1 cellular context compared by ENCODE assay signal in genomic region chr5:88824892-88825781, GRCh38.
A peak's percentile ranks its signal among the peaks of the same experiment; 100 is the strongest.
TF ChIP-seq lines count a peak whose summit lies in the region.

No MANE protein-coding gene starts in this region.

TF ChIP-seq in HEK293, 187 proteins besides CTCF, POLR2A, EP300 and RAD21 (continued from another document):
- TF ChIP-seq ZNF704 (tag by site-specific recombination; IDR thresholded peaks at IDR 0.05) (no peak), ZNF133 (tag by site-specific recombination; IDR thresholded peaks at IDR 0.05) (no peak), ZNF76 (tag by site-specific recombination; IDR thresholded peaks at IDR 0.05; ENCODE audit: borderline replicate concordance, low read depth) (no peak), ZNF596 (tag by site-specific recombination; IDR thresholded peaks at IDR 0.05) (no peak), ZBTB48 (tag by site-specific recombination; IDR thresholded peaks at IDR 0.05) (no peak), ZNF555 (tag by site-specific recombination; conservative IDR thresholded peaks at IDR 0.05) (no peak), HOXC10 (CRISPR knock-in tag; IDR thresholded peaks at IDR 0.05) (no peak), ZNF350 (tag by site-specific recombination; IDR thresholded peaks at IDR 0.05) (no peak), EGR2 (tag by site-specific recombination; IDR thresholded peaks at IDR 0.05; ENCODE audit: low read depth) (no peak), ZNF776 (tag by site-specific recombination; IDR thresholded peaks at IDR 0.05; ENCODE audit: borderline replicate concordance) (no peak), ZNF146 (tag by site-specific recombination; IDR thresholded peaks at IDR 0.05) (no peak), TCF7L2 (IDR thresholded peaks at IDR 0.05; ENCODE audit: borderline replicate concordance, low read depth, low read length) (no peak), ZSCAN30 (tag by site-specific recombination; IDR thresholded peaks at IDR 0.05) (no peak), GLI4 (tag by site-specific recombination; IDR thresholded peaks at IDR 0.05) (no peak), ZEB2 (tag by site-specific recombination; IDR thresholded peaks at IDR 0.05) (0 out of 2 replicates have a peak, but pooled peaks have one; percentile 31), KLF7 (tag by site-specific recombination; IDR thresholded peaks at IDR 0.05; ENCODE audit: borderline replicate concordance) (no peak), ZNF433 (tag by site-specific recombination; IDR thresholded peaks at IDR 0.05; ENCODE audit: low read depth) (no peak), ZNF660 (tag by site-specific recombination; IDR thresholded peaks at IDR 0.05) (peak; percentile 98), ZBTB10 (tag by site-specific recombination; IDR thresholded peaks at IDR 0.05) (no peak), BCL11B (tag by site-specific recombination; IDR thresholded peaks at IDR 0.05; ENCODE audit: low read depth) (no peak), ZNF677 (tag by site-specific recombination; IDR thresholded peaks at IDR 0.05) (no peak), ZNF777 (tag by site-specific recombination; IDR thresholded peaks at IDR 0.05; ENCODE audit: borderline replicate concordance) (no peak), ZNF174 (tag by site-specific recombination; IDR thresholded peaks at IDR 0.05) (no peak), ZNF266 (tag by site-specific recombination; IDR thresholded peaks at IDR 0.05; ENCODE audit: low read depth) (no peak), ZNF654 (tag by site-specific recombination; IDR thresholded peaks at IDR 0.05; ENCODE audit: low read depth) (no peak), ZNF426 (tag by site-specific recombination; IDR thresholded peaks at IDR 0.05) (no peak), ZBTB44 (tag by site-specific recombination; IDR thresholded peaks at IDR 0.05) (peak; percentile 57; the same call in 1 of the 2 replicates), ZNF560 (tag by site-specific recombination; IDR thresholded peaks at IDR 0.05; ENCODE audit: borderline replicate concordance) (no peak), YY2 (tag by site-specific recombination; IDR thresholded peaks at IDR 0.05) (no peak), ZNF239 (tag by site-specific recombination; IDR thresholded peaks at IDR 0.05) (no peak), ZNF645 (tag by site-specific recombination; IDR thresholded peaks at IDR 0.05) (no peak), ZNF558 (tag by site-specific recombination; IDR thresholded peaks at IDR 0.05) (no peak), WT1 (tag by site-specific recombination; IDR thresholded peaks at IDR 0.05) (no peak), SP7 (tag by site-specific recombination; IDR thresholded peaks at IDR 0.05) (no peak), KLF10 (tag by site-specific recombination; IDR thresholded peaks at IDR 0.05) (no peak), ZNF791 (tag by site-specific recombination; IDR thresholded peaks at IDR 0.05) (no peak), ZNF701 (tag by site-specific recombination; IDR thresholded peaks at IDR 0.05) (no peak), ZFP37 (tag by site-specific recombination; IDR thresholded peaks at IDR 0.05) (0 out of 2 replicates have a peak, but pooled peaks have one; percentile 18), ZNF747 (tag by site-specific recombination; IDR thresholded peaks at IDR 0.05) (no peak), HOXD13 (CRISPR knock-in tag; IDR thresholded peaks at IDR 0.05; ENCODE audit: borderline replicate concordance) (no peak), ZNF843 (tag by site-specific recombination; IDR thresholded peaks at IDR 0.05) (peak; percentile 62)
- TF ChIP-seq, protein P1, sequence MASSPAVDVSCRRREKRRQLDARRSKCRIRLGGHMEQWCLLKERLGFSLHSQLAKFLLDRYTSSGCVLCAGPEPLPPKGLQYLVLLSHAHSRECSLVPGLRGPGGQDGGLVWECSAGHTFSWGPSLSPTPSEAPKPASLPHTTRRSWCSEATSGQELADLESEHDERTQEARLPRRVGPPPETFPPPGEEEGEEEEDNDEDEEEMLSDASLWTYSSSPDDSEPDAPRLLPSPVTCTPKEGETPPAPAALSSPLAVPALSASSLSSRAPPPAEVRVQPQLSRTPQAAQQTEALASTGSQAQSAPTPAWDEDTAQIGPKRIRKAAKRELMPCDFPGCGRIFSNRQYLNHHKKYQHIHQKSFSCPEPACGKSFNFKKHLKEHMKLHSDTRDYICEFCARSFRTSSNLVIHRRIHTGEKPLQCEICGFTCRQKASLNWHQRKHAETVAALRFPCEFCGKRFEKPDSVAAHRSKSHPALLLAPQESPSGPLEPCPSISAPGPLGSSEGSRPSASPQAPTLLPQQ (tag by site-specific recombination; IDR thresholded peaks at IDR 0.05) = 0 out of 2 replicates have a peak, but pooled peaks have one; percentile 30
- TF ChIP-seq, protein P2, sequence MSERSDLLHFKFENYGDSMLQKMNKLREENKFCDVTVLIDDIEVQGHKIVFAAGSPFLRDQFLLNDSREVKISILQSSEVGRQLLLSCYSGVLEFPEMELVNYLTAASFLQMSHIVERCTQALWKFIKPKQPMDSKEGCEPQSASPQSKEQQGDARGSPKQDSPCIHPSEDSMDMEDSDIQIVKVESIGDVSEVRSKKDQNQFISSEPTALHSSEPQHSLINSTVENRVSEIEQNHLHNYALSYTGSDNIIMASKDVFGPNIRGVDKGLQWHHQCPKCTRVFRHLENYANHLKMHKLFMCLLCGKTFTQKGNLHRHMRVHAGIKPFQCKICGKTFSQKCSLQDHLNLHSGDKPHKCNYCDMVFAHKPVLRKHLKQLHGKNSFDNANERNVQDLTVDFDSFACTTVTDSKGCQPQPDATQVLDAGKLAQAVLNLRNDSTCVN (tag by site-specific recombination; optimal IDR thresholded peaks at IDR 0.05) = no peak
- TF ChIP-seq, protein P3, sequence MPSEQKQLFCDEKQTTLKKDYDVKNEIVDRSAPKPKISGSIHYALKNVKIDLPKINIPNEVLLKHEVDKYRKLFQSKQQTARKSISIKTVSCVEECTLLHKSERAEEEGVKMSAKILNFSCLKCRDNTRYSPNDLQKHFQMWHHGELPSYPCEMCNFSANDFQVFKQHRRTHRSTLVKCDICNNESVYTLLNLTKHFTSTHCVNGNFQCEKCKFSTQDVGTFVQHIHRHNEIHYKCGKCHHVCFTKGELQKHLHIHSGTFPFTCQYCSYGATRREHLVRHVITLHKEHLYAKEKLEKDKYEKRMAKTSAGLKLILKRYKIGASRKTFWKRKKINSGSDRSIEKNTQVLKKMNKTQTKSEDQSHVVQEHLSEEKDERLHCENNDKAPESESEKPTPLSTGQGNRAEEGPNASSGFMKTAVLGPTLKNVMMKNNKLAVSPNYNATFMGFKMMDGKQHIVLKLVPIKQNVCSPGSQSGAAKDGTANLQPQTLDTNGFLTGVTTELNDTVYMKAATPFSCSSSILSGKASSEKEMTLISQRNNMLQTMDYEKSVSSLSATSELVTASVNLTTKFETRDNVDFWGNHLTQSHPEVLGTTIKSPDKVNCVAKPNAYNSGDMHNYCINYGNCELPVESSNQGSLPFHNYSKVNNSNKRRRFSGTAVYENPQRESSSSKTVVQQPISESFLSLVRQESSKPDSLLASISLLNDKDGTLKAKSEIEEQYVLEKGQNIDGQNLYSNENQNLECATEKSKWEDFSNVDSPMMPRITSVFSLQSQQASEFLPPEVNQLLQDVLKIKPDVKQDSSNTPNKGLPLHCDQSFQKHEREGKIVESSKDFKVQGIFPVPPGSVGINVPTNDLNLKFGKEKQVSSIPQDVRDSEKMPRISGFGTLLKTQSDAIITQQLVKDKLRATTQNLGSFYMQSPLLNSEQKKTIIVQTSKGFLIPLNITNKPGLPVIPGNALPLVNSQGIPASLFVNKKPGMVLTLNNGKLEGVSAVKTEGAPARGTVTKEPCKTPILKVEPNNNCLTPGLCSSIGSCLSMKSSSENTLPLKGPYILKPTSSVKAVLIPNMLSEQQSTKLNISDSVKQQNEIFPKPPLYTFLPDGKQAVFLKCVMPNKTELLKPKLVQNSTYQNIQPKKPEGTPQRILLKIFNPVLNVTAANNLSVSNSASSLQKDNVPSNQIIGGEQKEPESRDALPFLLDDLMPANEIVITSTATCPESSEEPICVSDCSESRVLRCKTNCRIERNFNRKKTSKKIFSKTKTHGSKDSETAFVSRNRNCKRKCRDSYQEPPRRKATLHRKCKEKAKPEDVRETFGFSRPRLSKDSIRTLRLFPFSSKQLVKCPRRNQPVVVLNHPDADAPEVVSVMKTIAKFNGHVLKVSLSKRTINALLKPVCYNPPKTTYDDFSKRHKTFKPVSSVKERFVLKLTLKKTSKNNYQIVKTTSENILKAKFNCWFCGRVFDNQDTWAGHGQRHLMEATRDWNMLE (tag by site-specific recombination; conservative IDR thresholded peaks at IDR 0.05; ENCODE audit: low read depth) = no peak
- TF ChIP-seq, protein P4, sequence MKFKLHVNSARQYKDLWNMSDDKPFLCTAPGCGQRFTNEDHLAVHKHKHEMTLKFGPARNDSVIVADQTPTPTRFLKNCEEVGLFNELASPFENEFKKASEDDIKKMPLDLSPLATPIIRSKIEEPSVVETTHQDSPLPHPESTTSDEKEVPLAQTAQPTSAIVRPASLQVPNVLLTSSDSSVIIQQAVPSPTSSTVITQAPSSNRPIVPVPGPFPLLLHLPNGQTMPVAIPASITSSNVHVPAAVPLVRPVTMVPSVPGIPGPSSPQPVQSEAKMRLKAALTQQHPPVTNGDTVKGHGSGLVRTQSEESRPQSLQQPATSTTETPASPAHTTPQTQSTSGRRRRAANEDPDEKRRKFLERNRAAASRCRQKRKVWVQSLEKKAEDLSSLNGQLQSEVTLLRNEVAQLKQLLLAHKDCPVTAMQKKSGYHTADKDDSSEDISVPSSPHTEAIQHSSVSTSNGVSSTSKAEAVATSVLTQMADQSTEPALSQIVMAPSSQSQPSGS (tag by site-specific recombination; IDR thresholded peaks at IDR 0.05; ENCODE audit: low read depth) = no peak
- TF ChIP-seq, protein P5, sequence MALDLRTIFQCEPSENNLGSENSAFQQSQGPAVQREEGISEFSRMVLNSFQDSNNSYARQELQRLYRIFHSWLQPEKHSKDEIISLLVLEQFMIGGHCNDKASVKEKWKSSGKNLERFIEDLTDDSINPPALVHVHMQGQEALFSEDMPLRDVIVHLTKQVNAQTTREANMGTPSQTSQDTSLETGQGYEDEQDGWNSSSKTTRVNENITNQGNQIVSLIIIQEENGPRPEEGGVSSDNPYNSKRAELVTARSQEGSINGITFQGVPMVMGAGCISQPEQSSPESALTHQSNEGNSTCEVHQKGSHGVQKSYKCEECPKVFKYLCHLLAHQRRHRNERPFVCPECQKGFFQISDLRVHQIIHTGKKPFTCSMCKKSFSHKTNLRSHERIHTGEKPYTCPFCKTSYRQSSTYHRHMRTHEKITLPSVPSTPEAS (tag by site-specific recombination; IDR thresholded peaks at IDR 0.05) = no peak
- TF ChIP-seq, protein P6, sequence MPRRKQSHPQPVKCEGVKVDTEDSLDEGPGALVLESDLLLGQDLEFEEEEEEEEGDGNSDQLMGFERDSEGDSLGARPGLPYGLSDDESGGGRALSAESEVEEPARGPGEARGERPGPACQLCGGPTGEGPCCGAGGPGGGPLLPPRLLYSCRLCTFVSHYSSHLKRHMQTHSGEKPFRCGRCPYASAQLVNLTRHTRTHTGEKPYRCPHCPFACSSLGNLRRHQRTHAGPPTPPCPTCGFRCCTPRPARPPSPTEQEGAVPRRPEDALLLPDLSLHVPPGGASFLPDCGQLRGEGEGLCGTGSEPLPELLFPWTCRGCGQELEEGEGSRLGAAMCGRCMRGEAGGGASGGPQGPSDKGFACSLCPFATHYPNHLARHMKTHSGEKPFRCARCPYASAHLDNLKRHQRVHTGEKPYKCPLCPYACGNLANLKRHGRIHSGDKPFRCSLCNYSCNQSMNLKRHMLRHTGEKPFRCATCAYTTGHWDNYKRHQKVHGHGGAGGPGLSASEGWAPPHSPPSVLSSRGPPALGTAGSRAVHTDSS (tag by site-specific recombination; IDR thresholded peaks at IDR 0.05) = no peak
TF ChIP-seq in HEK293: peak in this region for 19.
